ENCODE assay signal across 21 cellular contexts in the genomic region with DNA sequence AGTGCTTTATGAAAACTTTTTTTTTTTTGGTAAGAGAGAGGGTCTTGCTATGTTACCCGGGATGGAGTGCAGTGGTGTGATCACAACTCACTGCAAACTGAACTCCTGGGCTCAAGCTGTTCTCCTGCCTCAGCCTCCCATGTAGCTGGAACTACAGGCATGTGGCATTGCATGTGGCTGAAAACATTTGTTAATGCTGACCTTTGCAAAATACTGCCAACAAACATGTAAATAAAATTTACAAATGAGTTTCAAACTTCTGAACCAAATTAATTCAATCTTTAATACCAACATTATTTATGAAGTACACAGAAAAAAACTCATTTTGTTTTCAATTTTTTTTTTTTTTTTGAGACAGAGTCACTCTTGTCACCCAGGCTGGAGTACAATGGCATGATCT. TPM values are rescaled to one million over a fixed set of nuclear protein-coding genes. Genes with fewer than 3 reads are reported as not detected.
DNase-seq lines count a peak whose midpoint lies in the region; ATAC-seq, FAIRE-seq and TF ChIP-seq lines count a peak whose summit lies in the region.
"Had no signal": no experiment of that assay in that cellular context is flagged by ENCODE, and none has a peak within 500 bp of the region (broad histone marks: within the 10 kb centered on the region; RNA-seq: fewer than 3 reads in every experiment).

No MANE protein-coding gene starts in this region.

- in situ Hi-C loops in HepG2 (cut with HindIII; ENCODE audit: extremely low pct_ligation_motif_present, low pct_unique_long_range_greater_than_20kb) = loop anchor here (10.0 kb wide), 1 partner anchor 57 kb away; no protein-coding TSS in a partner anchor
- in situ Hi-C loops in K562 (cut with MboI) = loop anchor here (25.0 kb wide), 1 partner anchor 1570 kb away; a partner anchor contains a TSS

- peaks cover 11 to 60% (median 23%) of the 10 kb centered on the region in 3 donors for H3K36me3 Mint-ChIP-seq in CD8-positive, alpha-beta memory T cell

- CTCF ChIA-PET in HepG2 (lab: Yijun Ruan, JAX; ENCODE audit: low intra/inter-chr PET ratio, low total read pairs) (no interaction called here), K562 (lab: Yijun Ruan, JAX; ENCODE audit: low intra/inter-chr PET ratio) (interaction anchor here (0.6 kb wide), 1 partner anchor 37 kb away, joined by 3 read pairs; no protein-coding TSS in a partner anchor)
- CTCF ChIA-PET in CD8-positive, alpha-beta memory T cell (lab: Charles Lee) = interaction anchor here (0.9 to 1.9 kb wide), 2 partner anchors 10 to 11 kb away, joined by 3 to 6 read pairs; no protein-coding TSS in a partner anchor

- no peak for ATAC-seq in HepG2
- ATAC-seq in right lobe of liver = no peak
- no peak for ATAC-seq in K562
- ATAC-seq in left cardiac atrium = no peak

- H3K4me1 ChIP-seq in HepG2 (ENCODE audit: insufficient read depth, low read length) (no peaks in the 10 kb centered on the region), right lobe of liver (no peaks in the 10 kb centered on the region), K562 (replicated peaks in 1 of 2; ENCODE audit: control insufficient read depth in 2 of 2, insufficient read depth in 2 of 2, low read length in 2 of 2) (no peaks in the 10 kb centered on the region)
- peaks cover 14% of the 10 kb centered on the region for H3K4me1 ChIP-seq in CD8-positive, alpha-beta memory T cell (ENCODE audit: insufficient read depth, low read length)
- H3K4me1 ChIP-seq: BE2C, BLaER1, Caco-2 had no signal

- no peaks in the 10 kb centered on the region for H3K27me3 Mint-ChIP-seq in CD8-positive, alpha-beta memory T cell
- H3K27me3 Mint-ChIP-seq: CD4-positive, alpha-beta memory T cell; CD4-positive, CD25-positive, alpha-beta regulatory T cell had no signal

- H3K4me3 Mint-ChIP-seq in CD8-positive, alpha-beta memory T cell = no peak overlapping the region
- H3K4me3 Mint-ChIP-seq: CD14-positive monocyte; CD4-positive, alpha-beta memory T cell; CD4-positive, CD25-positive, alpha-beta regulatory T cell had no signal

- H3K4me2 ChIP-seq in HepG2 (ENCODE audit: low read depth, low read length) (no peak overlapping the region), K562 (ENCODE audit: insufficient read depth, low read length) (no peak overlapping the region)
- H3K4me2 ChIP-seq: BLaER1 had no signal

- H3K27me3 ChIP-seq in HepG2 (ENCODE audit: control insufficient read depth in 1 of 2, insufficient read depth in 2 of 2, low read length in 2 of 2) = no peaks in the 10 kb centered on the region
- no peaks in the 10 kb centered on the region for H3K27me3 ChIP-seq in right lobe of liver
- H3K27me3 ChIP-seq in K562 (ENCODE audit: control insufficient read depth in 2 of 2, insufficient read depth in 2 of 2, low read length in 2 of 2) = no peaks in the 10 kb centered on the region
- no peaks in the 10 kb centered on the region for H3K27me3 ChIP-seq in CD8-positive, alpha-beta memory T cell (ENCODE audit: insufficient read depth, low read length, poor library complexity, severe bottlenecking)
- H3K27me3 ChIP-seq: BE2C, BLaER1 had no signal

- no peak overlapping the region for H3K4me3 ChIP-seq in HepG2 (replicated peaks in 1 of 3; ENCODE audit: insufficient read depth in 1 of 3, low read depth in 2 of 3, low read length in 3 of 3)
- H3K4me3 ChIP-seq in right lobe of liver = no peak overlapping the region
- no peak overlapping the region for H3K4me3 ChIP-seq in K562
- H3K4me3 ChIP-seq in CD8-positive, alpha-beta memory T cell (ENCODE audit: low read length) = no peak overlapping the region
- H3K4me3 ChIP-seq: BLaER1 had no signal

- POLR2A ChIA-PET in HepG2 (lab: Yijun Ruan, JAX) (no interaction called here), K562 (lab: Yijun Ruan, JAX) (interaction anchor here (0.9 to 2.0 kb wide), 2 partner anchors 12 to 13 kb away, joined by 3 to 9 read pairs; no protein-coding TSS in a partner anchor)
- POLR2A ChIA-PET in CD8-positive, alpha-beta memory T cell (lab: Charles Lee) = no interaction called here

- H3K9me1 ChIP-seq in K562 (ENCODE audit: control insufficient read depth, insufficient read depth, low read length) = no peaks in the 10 kb centered on the region

- TF ChIP-seq RAD21 in HepG2 (CRISPR knock-in tag; IDR thresholded peaks at IDR 0.05) (no peak), K562 (CRISPR knock-in tag; conservative IDR thresholded peaks at IDR 0.05 in 1 of 2, IDR thresholded peaks at IDR 0.05 in 1 of 2) (no peak)

- no peak overlapping the region for H2AFZ ChIP-seq in HepG2 (ENCODE audit: low read length)
- no peak overlapping the region for H2AFZ ChIP-seq in K562 (ENCODE audit: low read depth, low read length)

- peaks cover 36 to 75% of the 10 kb centered on the region in 2 experiments for H3K36me3 ChIP-seq in HepG2 (replicated peaks in 1 of 2; ENCODE audit: control insufficient read depth in 1 of 2, insufficient read depth in 2 of 2, low read length in 2 of 2)
- peaks cover 0 to 82% (median 5%) of the 10 kb centered on the region in 4 donors for H3K36me3 ChIP-seq in right lobe of liver
- H3K36me3 ChIP-seq in K562 (ENCODE audit: control insufficient read depth, insufficient read depth, low read length) = peaks cover 78% of the 10 kb centered on the region
- H3K36me3 ChIP-seq in CD8-positive, alpha-beta memory T cell (ENCODE audit: insufficient read depth, low read length) = peaks cover 4% of the 10 kb centered on the region

- H3K27ac Mint-ChIP-seq in CD8-positive, alpha-beta memory T cell = no peak overlapping the region
- H3K27ac Mint-ChIP-seq: CD14-positive monocyte had no signal

- intact Hi-C loops in HepG2 (cut with micrococcal nuclease; ENCODE audit: unreplicated experiment) (no loop called here), right lobe of liver (cut with DNase I) (no loop called here), K562 (cut with micrococcal nuclease) (no loop called here), left cardiac atrium (cut with DNase I) (no loop called here)

- no peak overlapping the region for H3K9ac ChIP-seq in HepG2 (ENCODE audit: insufficient read depth, low read depth, low read length)
- no peak overlapping the region for H3K9ac ChIP-seq in K562 (ENCODE audit: insufficient read depth in 1 of 2, low read depth in 2 of 2, low read length in 2 of 2)
- H3K9ac ChIP-seq: BLaER1 had no signal

- TF ChIP-seq POLR2A in HepG2 (IDR thresholded peaks at IDR 0.05; ENCODE audit: insufficient read depth in 1 of 2, low read depth in 2 of 2, low read length in 2 of 2) (no peak), right lobe of liver (IDR thresholded peaks at IDR 0.05) (no peak), K562 (conservative IDR thresholded peaks at IDR 0.05) (no peak)

- DNase-seq in HepG2 (ENCODE audit: low spot score) (no peak), right lobe of liver (no peak), K562 (ENCODE audit: extremely low read depth in 1 of 4, low spot score in 3 of 4) (no peak), left cardiac atrium (no peak)
- no peak for DNase-seq in CD8-positive, alpha-beta memory T cell
- DNase-seq: ACHN; BE2C; C1 segment of cervical spinal cord; Caco-2; Calu3; CD4-positive, alpha-beta memory T cell; CD4-positive, CD25-positive, alpha-beta regulatory T cell; DMS79 treated with DMSO at 0.1 percent for 48 hours; GF-D8 had no signal

- H4K20me1 ChIP-seq in HepG2 (ENCODE audit: insufficient read depth, low read length) = no peaks in the 10 kb centered on the region
- H4K20me1 ChIP-seq in K562 (replicated peaks; ENCODE audit: control insufficient read depth, insufficient read depth, low read length) = no peaks in the 10 kb centered on the region
- H4K20me1 ChIP-seq: BLaER1 had no signal

- H3K27ac ChIP-seq in HepG2 (ENCODE audit: extremely low read length, insufficient read depth, low read length) = no peak overlapping the region
- no peak overlapping the region for H3K27ac ChIP-seq in right lobe of liver
- no peak overlapping the region for H3K27ac ChIP-seq in K562 (ENCODE audit: extremely low read depth, low read depth, low read length)
- no peak overlapping the region for H3K27ac ChIP-seq in CD8-positive, alpha-beta memory T cell (ENCODE audit: low read depth, low read length)
- H3K27ac ChIP-seq: 22Rv1, BLaER1 had no signal

- H3K79me2 ChIP-seq in HepG2 (ENCODE audit: insufficient read depth, low read length) (no peaks in the 10 kb centered on the region), K562 (ENCODE audit: control insufficient read depth, insufficient read depth, low read length) (no peaks in the 10 kb centered on the region)

- no peak for TF ChIP-seq CTCF in HepG2 (CRISPR knock-in tag; IDR thresholded peaks at IDR 0.05)
- TF ChIP-seq CTCF in right lobe of liver (IDR thresholded peaks at IDR 0.05) = no peak
- TF ChIP-seq CTCF in K562 (IDR thresholded peaks at IDR 0.05 in 2 of 3, conservative IDR thresholded peaks at IDR 0.05 in 1 of 3; ENCODE audit: insufficient read depth in 2 of 3, low read depth in 1 of 3, low read length in 3 of 3) = no peak

- no TSS peak for BruUV-seq in HepG2 (replicated peaks; lab: Mats Ljungman, UMichigan)
- no TSS peak for BruUV-seq in K562 (replicated peaks; lab: Mats Ljungman, UMichigan)

- H3K9me3 ChIP-seq in HepG2 (ENCODE audit: low read length) (no peaks in the 10 kb centered on the region), right lobe of liver (no peaks in the 10 kb centered on the region), K562 (replicated peaks; ENCODE audit: control insufficient read depth, insufficient read depth, low read depth, low read length) (peaks cover 2% of the 10 kb centered on the region; the same call in 1 of the 2 replicates)
- H3K9me3 ChIP-seq in CD8-positive, alpha-beta memory T cell (ENCODE audit: low read length) = no peaks in the 10 kb centered on the region
- H3K9me3 ChIP-seq: BE2C, Caco-2 had no signal

- WGBS in HepG2 (ENCODE audit: low lambda C conversion rate) = 97% methylated on average over 1 of the region's 1 CpG
- WGBS in right lobe of liver (ENCODE audit: insufficient coverage, low coverage, low lambda C conversion rate, missing lambda C conversion rate) = 100% methylated on average over 1 of the region's 1 CpG
- 73% methylated on average over 1 of the region's 1 CpG for WGBS in K562 (ENCODE audit: insufficient coverage, low coverage, missing lambda C conversion rate)

- H3K4me1 Mint-ChIP-seq in CD8-positive, alpha-beta memory T cell = peaks cover 22 to 34% (median 25%) of the 10 kb centered on the region in 3 donors

- no peaks in the 10 kb centered on the region for H3K9me3 Mint-ChIP-seq in CD8-positive, alpha-beta memory T cell

- TF ChIP-seq EP300 in HepG2 (IDR thresholded peaks at IDR 0.05; ENCODE audit: low read depth in 2 of 2, low read length in 2 of 2) = no peak
- TF ChIP-seq EP300 in HepG2 (CRISPR knock-in tag; IDR thresholded peaks at IDR 0.05; ENCODE audit: borderline replicate concordance) = no peak
- TF ChIP-seq EP300 in K562 (IDR thresholded peaks at IDR 0.05; ENCODE audit: low read length) = no peak

- FAIRE-seq in HepG2 (lab: Jason Lieb, UNC) (no peak), K562 (lab: Jason Lieb, UNC) (no peak)
- FAIRE-seq: D721Med, G401.6, GM12891, GM19239 had no signal

RNA-seq across cellular contexts. Expression of a gene that starts 26.1 kb away (rescaled TPM):
- total RNA-seq in HepG2 (2016; rRNA removed; fragmentation: Illumina TruSeq; extraction: Trizol) (22.8 and 31.7 TPM in 2 replicates), right lobe of liver (1 to 10 TPM; 3.2 to 6.0 (median 4.5) TPM), K562 (2014; rRNA removed) (13.3 and 17.3 TPM in 2 replicates), K562 (2014; rRNA removed; fragmentation: Illumina TruSeq; extraction: Trizol) (17.0 and 18.9 TPM in 2 replicates), K562 (2015; rRNA removed; fragmentation: Illumina TruSeq; extraction: Trizol) (21.8 and 23.3 TPM in 2 replicates), K562 (2021) (15.2 and 16.4 TPM in 2 replicates), left cardiac atrium (1 to 10 TPM; 4.2 to 6.6 TPM)
- total RNA-seq in HepG2 (2016; cell fraction: cytosol; rRNA removed; fragmentation: Illumina TruSeq; extraction: Trizol; ENCODE audit: low read depth) = 5.4 and 6.1 TPM in 2 replicates
- total RNA-seq in HepG2 (2016; cell fraction: insoluble cytoplasmic fraction; rRNA removed; fragmentation: Illumina TruSeq; extraction: Trizol) = 21.6 and 29.6 TPM in 2 replicates
- total RNA-seq in HepG2 (2016; cell fraction: membrane; rRNA removed; fragmentation: Illumina TruSeq; extraction: Trizol) = 27.6 and 30.8 TPM in 2 replicates
- total RNA-seq in HepG2 (2016; cell fraction: nucleus; rRNA removed; fragmentation: Illumina TruSeq; extraction: Trizol) = 14.1 and 16.0 TPM in 2 replicates
- polyA plus RNA-seq in HepG2 (2011; rRNA removed) (14.6 and 15.4 TPM in 2 replicates), K562 (2011; rRNA removed) (12.7 and 17.2 TPM in 2 replicates), K562 (2014; fragmentation: Illumina TruSeq; extraction: Trizol) (20.8 and 26.2 TPM in 2 replicates), K562 (2014; fragmentation: Nextera tagmentation; extraction: Ambion mirVana) (1 to 10 TPM; 5.1 to 6.0 TPM), K562 (2014; rRNA removed) (14.5 and 18.1 TPM in 2 replicates)
- 11.6 and 14.4 TPM in 2 replicates for polyA plus RNA-seq in HepG2 (2011; cell fraction: cytosol; rRNA removed)
- polyA plus RNA-seq in HepG2 (2011; cell fraction: nucleus; rRNA removed) = 6.0 TPM in 2 replicates
- polyA plus RNA-seq in HepG2 (2012) = 11.5 and 17.2 TPM in 2 replicates
- 7.3 and 8.3 TPM in 2 replicates for polyA plus RNA-seq in HepG2 (2016; cell fraction: cytosol; fragmentation: Illumina TruSeq; extraction: Trizol; ENCODE audit: low read depth)
- 41.7 and 43.1 TPM in 2 replicates for polyA plus RNA-seq in HepG2 (2016; cell fraction: insoluble cytoplasmic fraction; fragmentation: Illumina TruSeq; extraction: Trizol; ENCODE audit: low read depth)
- 28.7 and 33.3 TPM in 2 replicates for polyA plus RNA-seq in HepG2 (2016; cell fraction: membrane; fragmentation: Illumina TruSeq; extraction: Trizol; ENCODE audit: low read depth)
- polyA plus RNA-seq in HepG2 (2016; cell fraction: nucleus; fragmentation: Illumina TruSeq; extraction: Trizol; ENCODE audit: insufficient read depth, low read depth) = 22.9 and 24.0 TPM in 2 replicates
- 23.7 and 29.2 TPM in 2 replicates for polyA minus RNA-seq in HepG2 (2011; rRNA and poly(A)+ RNA removed; ENCODE audit: low replicate concordance)
- polyA minus RNA-seq in HepG2 (2011; cell fraction: cytosol; rRNA and poly(A)+ RNA removed) = 9.8 and 10.0 TPM in 2 replicates
- polyA minus RNA-seq in HepG2 (2011; cell fraction: nucleus; rRNA and poly(A)+ RNA removed) = 6.3 and 6.7 TPM in 2 replicates
- total RNA-seq in K562 (2011; cell fraction: chromatin; rRNA removed; ENCODE audit: low replicate concordance) = 5.8 and 7.3 TPM in 2 replicates
- total RNA-seq in K562 (2011; cell fraction: nucleolus; rRNA removed) = 2.9 and 3.5 TPM in 2 replicates
- total RNA-seq in K562 (2011; cell fraction: nucleoplasm; rRNA removed) = 4.9 and 6.0 TPM in 2 replicates
- 12.9 and 17.2 TPM in 2 replicates for polyA plus RNA-seq in K562 (2011; cell fraction: cytosol; rRNA removed)
- polyA plus RNA-seq in K562 (2011; cell fraction: nucleus; rRNA removed) = 6.1 and 6.8 TPM in 2 replicates
- 12.4 and 14.8 TPM in 2 replicates for polyA plus RNA-seq in K562 (2012)
- 18.4 and 28.1 TPM in 2 replicates for polyA minus RNA-seq in K562 (2011; rRNA and poly(A)+ RNA removed)
- polyA minus RNA-seq in K562 (2011; cell fraction: cytosol; rRNA and poly(A)+ RNA removed) = 5.6 and 9.1 TPM in 2 replicates
- polyA minus RNA-seq in K562 (2011; cell fraction: nucleus; rRNA and poly(A)+ RNA removed) = 2.6 and 3.8 TPM in 2 replicates
- total RNA-seq in CD8-positive, alpha-beta memory T cell = 10 to 100 TPM; 23.4 to 24.3 TPM
- 24.0 TPM for polyA plus RNA-seq in CD8-positive, alpha-beta memory T cell

RNA-seq across cellular contexts. Expression of a gene that starts 34.4 kb away (rescaled TPM):
- 72.5 and 75.6 TPM in 2 replicates for total RNA-seq in HepG2 (2016; rRNA removed; fragmentation: Illumina TruSeq; extraction: Trizol)
- 55.6 and 56.1 TPM in 2 replicates for total RNA-seq in HepG2 (2016; cell fraction: cytosol; rRNA removed; fragmentation: Illumina TruSeq; extraction: Trizol; ENCODE audit: low read depth)
- 72.3 and 75.6 TPM in 2 replicates for total RNA-seq in HepG2 (2016; cell fraction: insoluble cytoplasmic fraction; rRNA removed; fragmentation: Illumina TruSeq; extraction: Trizol)
- total RNA-seq in HepG2 (2016; cell fraction: membrane; rRNA removed; fragmentation: Illumina TruSeq; extraction: Trizol) = 63.4 and 63.9 TPM in 2 replicates
- 84.2 and 88.8 TPM in 2 replicates for total RNA-seq in HepG2 (2016; cell fraction: nucleus; rRNA removed; fragmentation: Illumina TruSeq; extraction: Trizol)
- polyA plus RNA-seq in HepG2 (2011; rRNA removed) = 30.0 and 34.0 TPM in 2 replicates
- 21.3 and 29.7 TPM in 2 replicates for polyA plus RNA-seq in HepG2 (2011; cell fraction: cytosol; rRNA removed)
- 11.0 and 14.0 TPM in 2 replicates for polyA plus RNA-seq in HepG2 (2011; cell fraction: nucleus; rRNA removed)
- polyA plus RNA-seq in HepG2 (2012) = 42.6 and 62.0 TPM in 2 replicates
- polyA plus RNA-seq in HepG2 (2016; cell fraction: cytosol; fragmentation: Illumina TruSeq; extraction: Trizol; ENCODE audit: low read depth) = 24.8 and 29.4 TPM in 2 replicates
- 57.9 and 64.0 TPM in 2 replicates for polyA plus RNA-seq in HepG2 (2016; cell fraction: insoluble cytoplasmic fraction; fragmentation: Illumina TruSeq; extraction: Trizol; ENCODE audit: low read depth)
- 37.1 and 37.2 TPM in 2 replicates for polyA plus RNA-seq in HepG2 (2016; cell fraction: membrane; fragmentation: Illumina TruSeq; extraction: Trizol; ENCODE audit: low read depth)
- polyA plus RNA-seq in HepG2 (2016; cell fraction: nucleus; fragmentation: Illumina TruSeq; extraction: Trizol; ENCODE audit: insufficient read depth, low read depth) = 51.6 and 58.3 TPM in 2 replicates
- 8.9 and 29.4 TPM in 2 replicates for polyA minus RNA-seq in HepG2 (2011; rRNA and poly(A)+ RNA removed; ENCODE audit: low replicate concordance)
- polyA minus RNA-seq in HepG2 (2011; cell fraction: cytosol; rRNA and poly(A)+ RNA removed) = 24.4 and 29.4 TPM in 2 replicates
- 119 and 153 TPM in 2 replicates for polyA minus RNA-seq in HepG2 (2011; cell fraction: nucleus; rRNA and poly(A)+ RNA removed)
- total RNA-seq in right lobe of liver = 10 to 100 TPM; 13.1 to 23.4 (median 19.5) TPM
- total RNA-seq in K562 (2011; cell fraction: chromatin; rRNA removed; ENCODE audit: low replicate concordance) = 40.6 and 86.4 TPM in 2 replicates
- 24.5 and 31.5 TPM in 2 replicates for total RNA-seq in K562 (2011; cell fraction: nucleolus; rRNA removed)
- 40.5 and 43.6 TPM in 2 replicates for total RNA-seq in K562 (2011; cell fraction: nucleoplasm; rRNA removed)
- 27.8 and 29.6 TPM in 2 replicates for total RNA-seq in K562 (2014; rRNA removed)
- total RNA-seq in K562 (2014; rRNA removed; fragmentation: Illumina TruSeq; extraction: Trizol) = 47.8 and 51.5 TPM in 2 replicates
- 42.9 and 45.2 TPM in 2 replicates for total RNA-seq in K562 (2015; rRNA removed; fragmentation: Illumina TruSeq; extraction: Trizol)
- 25.2 and 26.9 TPM in 2 replicates for total RNA-seq in K562 (2021)
- 26.7 and 33.3 TPM in 2 replicates for polyA plus RNA-seq in K562 (2011; rRNA removed)
- 8.1 and 14.3 TPM in 2 replicates for polyA plus RNA-seq in K562 (2011; cell fraction: cytosol; rRNA removed)
- 8.1 and 8.3 TPM in 2 replicates for polyA plus RNA-seq in K562 (2011; cell fraction: nucleus; rRNA removed)
- 25.7 and 41.6 TPM in 2 replicates for polyA plus RNA-seq in K562 (2012)
- polyA plus RNA-seq in K562 (2014; fragmentation: Illumina TruSeq; extraction: Trizol) = 37.2 and 42.6 TPM in 2 replicates
- 10 to 100 TPM; 36.2 to 38.4 TPM for polyA plus RNA-seq in K562 (2014; fragmentation: Nextera tagmentation; extraction: Ambion mirVana)
- 32.2 and 35.1 TPM in 2 replicates for polyA plus RNA-seq in K562 (2014; rRNA removed)
- 50.2 and 53.2 TPM in 2 replicates for polyA minus RNA-seq in K562 (2011; rRNA and poly(A)+ RNA removed)
- polyA minus RNA-seq in K562 (2011; cell fraction: cytosol; rRNA and poly(A)+ RNA removed) = 13.4 and 19.6 TPM in 2 replicates
- polyA minus RNA-seq in K562 (2011; cell fraction: nucleus; rRNA and poly(A)+ RNA removed) = 23.3 and 31.4 TPM in 2 replicates
- total RNA-seq in CD8-positive, alpha-beta memory T cell = 10 to 100 TPM; 24.5 to 25.6 TPM
- 10.4 TPM for polyA plus RNA-seq in CD8-positive, alpha-beta memory T cell
- 10 to 100 TPM in 1 of 2 donors, 1 to 10 TPM in 1; 9.5 to 13.0 TPM for total RNA-seq in left cardiac atrium
